In the genomic region with DNA sequence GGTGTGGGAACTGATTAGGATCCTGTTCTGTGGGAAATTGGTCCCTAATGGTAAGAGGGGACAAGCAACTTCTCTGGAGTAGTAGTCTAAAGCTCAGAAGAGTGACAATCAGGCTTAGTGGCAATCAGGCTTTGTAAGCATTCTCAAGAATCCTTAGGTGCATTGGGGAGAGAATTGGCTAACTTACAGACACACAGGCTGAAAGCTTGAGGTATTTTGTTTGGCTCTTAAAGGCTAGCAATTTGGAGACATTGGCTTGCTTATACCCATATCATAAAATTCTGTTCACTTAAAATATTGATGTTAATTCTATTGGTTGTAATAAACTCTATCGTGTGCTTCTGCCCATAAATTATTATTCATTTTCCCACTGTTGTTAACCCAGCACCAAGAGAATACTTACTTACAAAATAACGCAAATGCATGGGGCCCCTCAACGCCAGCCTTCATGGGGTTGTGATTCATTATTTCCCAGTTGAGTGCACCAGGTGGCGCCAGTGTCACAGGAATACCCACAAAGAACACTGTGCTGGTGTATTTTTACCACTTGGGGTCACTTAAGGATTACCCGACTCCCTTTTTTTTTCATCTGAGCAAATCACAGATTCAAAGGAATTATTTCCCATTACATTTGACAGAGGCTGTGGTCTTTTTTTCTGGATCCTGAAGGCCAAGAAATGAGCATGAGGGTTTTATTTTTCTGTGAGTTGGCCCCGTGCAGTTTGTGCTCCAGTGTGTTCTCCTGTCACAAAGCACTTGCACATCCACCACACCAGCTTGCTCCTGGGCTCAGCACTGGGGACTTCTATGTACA, we compare ENCODE assay signal across 8 cellular contexts. TPM values are rescaled to one million over a fixed set of nuclear protein-coding genes. Genes with fewer than 3 reads are reported as not detected.
DNase-seq lines count a peak whose midpoint lies in the region; ATAC-seq, FAIRE-seq and TF ChIP-seq lines count a peak whose summit lies in the region.

No MANE protein-coding gene starts in this region.

- peak; percentile 68 to 99 (median 86) for TF ChIP-seq CTCF in HCT116 (IDR thresholded peaks at IDR 0.05 in 2 of 3, conservative IDR thresholded peaks at IDR 0.05 in 1 of 3; ENCODE audit: borderline replicate concordance in 1 of 3, insufficient read depth in 1 of 3, low read depth in 2 of 3, low read length in 2 of 3)
- TF ChIP-seq CTCF in keratinocyte (optimal IDR thresholded peaks at IDR 0.05 in 1 of 3, IDR thresholded peaks at IDR 0.05 in 1 of 3, conservative IDR thresholded peaks at IDR 0.05 in 1 of 3; ENCODE audit: extremely low read depth in 1 of 3, insufficient read depth in 2 of 3, low read length in 3 of 3) = peak; percentile 70 to 92 (median 91)

- peak; percentile 46 for FAIRE-seq in keratinocyte (lab: Jason Lieb, UNC)

- H3K4me3 ChIP-seq in HCT116 (replicated peaks in 1 of 2; ENCODE audit: low read depth in 1 of 2, low read length in 2 of 2) (no peak overlapping the region), MG63 (no peak overlapping the region), keratinocyte (ENCODE audit: control insufficient read depth in 2 of 3, extremely low read depth in 1 of 3, insufficient read depth in 2 of 3, low read depth in 1 of 3, low read length in 3 of 3) (no peak overlapping the region)

- H2AFZ ChIP-seq in HCT116 (ENCODE audit: low read depth, low read length, poor library complexity, severe bottlenecking) = no peak overlapping the region
- H2AFZ ChIP-seq in keratinocyte (ENCODE audit: control insufficient read depth, low read length) = no peak overlapping the region

- intact Hi-C loops in HCT116 (cut with micrococcal nuclease) = loop anchor here (1.0 to 5.0 kb wide), 7 partner anchors 111 to 972 kb away; no protein-coding TSS in a partner anchor

- H4K20me1 ChIP-seq in HCT116 (ENCODE audit: insufficient read depth) = no peaks in the 10 kb centered on the region
- no peaks in the 10 kb centered on the region for H4K20me1 ChIP-seq in keratinocyte (ENCODE audit: control insufficient read depth, extremely low read depth, insufficient read depth, low read length)

- TF ChIP-seq RAD21 in HCT116 (IDR thresholded peaks at IDR 0.05; ENCODE audit: low read depth) = peak; percentile 96

- H3K79me2 ChIP-seq in HCT116 (ENCODE audit: insufficient read depth, low read length) (no peaks in the 10 kb centered on the region), keratinocyte (ENCODE audit: control insufficient read depth, insufficient read depth, low read length) (no peaks in the 10 kb centered on the region)

- CTCF ChIA-PET in HCT116 (lab: Charles Lee) = no interaction called here

- TF ChIP-seq POLR2A in HCT116 (IDR thresholded peaks at IDR 0.05; ENCODE audit: borderline replicate concordance, extremely low read depth, insufficient read depth, insufficient read length) = no peak

- POLR2A ChIA-PET in HCT116 (lab: Charles Lee) = no interaction called here

- H3K9me3 ChIP-seq in HCT116 (ENCODE audit: control insufficient read depth in 1 of 2, insufficient read depth in 1 of 2, low read depth in 1 of 2, low read length in 2 of 2) (no peaks in the 10 kb centered on the region), MG63 (no peaks in the 10 kb centered on the region), keratinocyte (ENCODE audit: control insufficient read depth, low read depth, low read length) (no peaks in the 10 kb centered on the region)

- DNase-seq in NK-92 treated with Interleukin-12 subunit alpha and Interleukin-12 subunit beta, amount 100 ng/mL, for 24 hours (lab: John Stamatoyannopoulos, UW) = peak; percentile 4
- DNase-seq in NK-92 (lab: John Stamatoyannopoulos, UW; ENCODE audit: unreplicated experiment) (no peak), HCT116 (ENCODE audit: low read depth, low spot score) (peak; percentile 23), MG63 (peak; percentile 22), T-helper 9 cell (peak; percentile 39), T47D (ENCODE audit: low read depth in 1 of 2, low spot score in 1 of 2) (peak; percentile 38 to 60), keratinocyte (ENCODE audit: low read depth, low spot score) (no peak)
- DNase-seq in stimulated activated CD4-positive, alpha-beta T cell treated with anti-CD3 and anti-CD28 coated beads, Interleukin-1b, Interleukin-23, amount 100 ng/mL, for 4 hours (ENCODE audit: low read depth in 2 of 2) = peak; percentile 36 to 41

- BruUV-seq in HCT116 (replicated peaks; lab: Mats Ljungman, UMichigan) = no TSS peak

- H3K36me3 ChIP-seq in HCT116 (ENCODE audit: control insufficient read depth in 1 of 2, insufficient read depth in 2 of 2, low read length in 2 of 2) = peaks cover 15 to 35% of the 10 kb centered on the region in 2 experiments; a peak in 2 of 4 replicates
- peaks cover 56% of the 10 kb centered on the region for H3K36me3 ChIP-seq in MG63
- peaks cover 5 to 8% of the 10 kb centered on the region in 2 experiments for H3K36me3 ChIP-seq in keratinocyte (ENCODE audit: control insufficient read depth in 2 of 2, extremely low read depth in 1 of 2, insufficient read depth in 2 of 2, low read length in 2 of 2)

- H3K4me2 ChIP-seq in HCT116 (ENCODE audit: low read length) (no peak overlapping the region), keratinocyte (ENCODE audit: control insufficient read depth, extremely low read depth, insufficient read depth, low read depth, low read length) (no peak overlapping the region)

- H3K9ac ChIP-seq in HCT116 (ENCODE audit: low read length) (no peak overlapping the region), keratinocyte (ENCODE audit: control insufficient read depth, extremely low read depth, insufficient read depth, low read length) (no peak overlapping the region)

- H3K9me1 ChIP-seq in keratinocyte (ENCODE audit: control insufficient read depth, extremely low read depth, insufficient read depth, low read length) = no peaks in the 10 kb centered on the region

- RAD21 ChIA-PET in HCT116 (lab: Charles Lee; ENCODE audit: low non-redundant PET in 1 of 2, low total read pairs in 2 of 2, uncharacterized antibody in 2 of 2, unreplicated experiment in 2 of 2) = no interaction called here

- ATAC-seq in HCT116 = peak; percentile 89

- H3K27me3 ChIP-seq in HCT116 (ENCODE audit: insufficient read depth, low read length) (no peaks in the 10 kb centered on the region), MG63 (no peaks in the 10 kb centered on the region), keratinocyte (ENCODE audit: control insufficient read depth, extremely low read depth, insufficient read depth, low read length) (no peaks in the 10 kb centered on the region)

- H3K9me2 ChIP-seq in HCT116 (ENCODE audit: insufficient read depth) = no peaks in the 10 kb centered on the region

- H3K27ac ChIP-seq in HCT116 (ENCODE audit: low read depth, low read length) (no peak overlapping the region), keratinocyte (ENCODE audit: control insufficient read depth, insufficient read depth, low read length) (no peak overlapping the region)

- in situ Hi-C loops in T47D (cut with HindIII; ENCODE audit: low pct_unique_long_range_greater_than_20kb, low sequenced_read_pairs) = no loop called here

- dilution Hi-C loops in keratinocyte (cut with MboI; ENCODE audit: extremely low pct_ligation_motif_present, low sequenced_read_pairs) = no loop called here

- H3K4me1 ChIP-seq in HCT116 (ENCODE audit: control insufficient read depth in 1 of 2, insufficient read depth in 2 of 2, low read length in 2 of 2) (peaks cover 0 to 4% of the 10 kb centered on the region in 2 experiments; a peak in 1 of 4 replicates), keratinocyte (ENCODE audit: control insufficient read depth, extremely low read depth, insufficient read depth, low read length) (peaks cover 26% of the 10 kb centered on the region)

TF ChIP-seq in HCT116, 20 proteins besides CTCF, POLR2A, EP300 and RAD21:
- TF ChIP-seq POLR2AphosphoS5 (IDR thresholded peaks at IDR 0.05; ENCODE audit: low read depth, low read length) (peak; percentile 11; the same call in 1 of the 2 replicates), ZNF274 (IDR thresholded peaks at IDR 0.05; ENCODE audit: low read depth, low read length) (no peak)

RNA-seq across cellular contexts. Expression of a gene that starts 45.5 kb away (rescaled TPM):
- 117 TPM for total RNA-seq in HCT116 (2021; ENCODE audit: unreplicated experiment)
- 48.1 and 65.6 TPM in 2 replicates for polyA plus RNA-seq in HCT116 (2012)
- total RNA-seq in MG63 (2014; rRNA removed; shearing (Covaris generic); ENCODE audit: low replicate concordance) = 108 and 126 TPM in 2 replicates
- 73.9 to 140 TPM (median 104 TPM) in 3 replicates for polyA plus RNA-seq in keratinocyte
- polyA plus RNA-seq in keratinocyte (2011; ENCODE audit: low read depth) = 131 TPM
- 80.0 and 140 TPM in 2 replicates for polyA plus RNA-seq in keratinocyte (2011; cell fraction: cytosol; rRNA removed)
- 88.1 and 123 TPM in 2 replicates for polyA plus RNA-seq in keratinocyte (2011; cell fraction: nucleus; rRNA removed)
- polyA plus RNA-seq in keratinocyte (2012; ENCODE audit: low replicate concordance) = 70.7 and 98.6 TPM in 2 replicates
- 9.6 to 79.2 TPM (median 28.2 TPM) in 3 replicates for polyA minus RNA-seq in keratinocyte
- 45.5 TPM for polyA minus RNA-seq in keratinocyte (2011; cell fraction: cytosol; rRNA and poly(A)+ RNA removed)
- 26.5 and 57.1 TPM in 2 replicates for polyA minus RNA-seq in keratinocyte (2011; cell fraction: nucleus; rRNA and poly(A)+ RNA removed)

Comparison
In these comparisons a context has a peak if more than half of its experiments do, and no peak if none do; other contexts are left out.
1. DNase-seq: peak in NK-92 treated with Interleukin-12 subunit alpha and Interleukin-12 subunit beta, amount 100 ng/mL, for 24 hours (single experiment), HCT116 (single experiment), MG63 (single experiment), T-helper 9 cell (single experiment), T47D (2 of 2) and stimulated activated CD4-positive, alpha-beta T cell treated with anti-CD3 and anti-CD28 coated beads, Interleukin-1b, Interleukin-23, amount 100 ng/mL, for 4 hours (2 of 2); none in NK-92 (single experiment) and keratinocyte (single experiment).